In the genomic region with DNA sequence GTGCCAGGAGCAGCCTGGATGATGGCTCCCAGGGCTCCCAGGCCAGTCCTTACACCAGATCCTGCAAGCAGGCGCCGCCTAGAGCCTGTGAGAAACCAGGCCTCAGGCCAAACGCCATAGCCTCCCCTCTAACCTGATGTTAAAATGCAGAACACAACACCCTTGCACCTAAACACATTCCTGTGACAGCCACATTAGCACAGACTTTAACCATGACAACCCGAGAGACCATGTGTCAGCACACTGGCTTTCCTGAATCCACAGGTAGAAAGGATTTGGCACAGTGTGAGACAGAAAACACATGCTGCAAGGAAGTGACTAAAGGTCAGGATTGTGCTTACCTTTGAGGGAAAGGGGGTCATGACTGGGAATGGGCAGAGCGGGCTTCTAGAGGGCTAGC, we compare ENCODE assay signal across 1 cellular context.
TF ChIP-seq lines count a peak whose summit lies in the region.

No MANE protein-coding gene starts in this region.

TF ChIP-seq in liver, 16 proteins besides CTCF, POLR2A, EP300 and RAD21 (continued from another document):
- TF ChIP-seq, protein P1, sequence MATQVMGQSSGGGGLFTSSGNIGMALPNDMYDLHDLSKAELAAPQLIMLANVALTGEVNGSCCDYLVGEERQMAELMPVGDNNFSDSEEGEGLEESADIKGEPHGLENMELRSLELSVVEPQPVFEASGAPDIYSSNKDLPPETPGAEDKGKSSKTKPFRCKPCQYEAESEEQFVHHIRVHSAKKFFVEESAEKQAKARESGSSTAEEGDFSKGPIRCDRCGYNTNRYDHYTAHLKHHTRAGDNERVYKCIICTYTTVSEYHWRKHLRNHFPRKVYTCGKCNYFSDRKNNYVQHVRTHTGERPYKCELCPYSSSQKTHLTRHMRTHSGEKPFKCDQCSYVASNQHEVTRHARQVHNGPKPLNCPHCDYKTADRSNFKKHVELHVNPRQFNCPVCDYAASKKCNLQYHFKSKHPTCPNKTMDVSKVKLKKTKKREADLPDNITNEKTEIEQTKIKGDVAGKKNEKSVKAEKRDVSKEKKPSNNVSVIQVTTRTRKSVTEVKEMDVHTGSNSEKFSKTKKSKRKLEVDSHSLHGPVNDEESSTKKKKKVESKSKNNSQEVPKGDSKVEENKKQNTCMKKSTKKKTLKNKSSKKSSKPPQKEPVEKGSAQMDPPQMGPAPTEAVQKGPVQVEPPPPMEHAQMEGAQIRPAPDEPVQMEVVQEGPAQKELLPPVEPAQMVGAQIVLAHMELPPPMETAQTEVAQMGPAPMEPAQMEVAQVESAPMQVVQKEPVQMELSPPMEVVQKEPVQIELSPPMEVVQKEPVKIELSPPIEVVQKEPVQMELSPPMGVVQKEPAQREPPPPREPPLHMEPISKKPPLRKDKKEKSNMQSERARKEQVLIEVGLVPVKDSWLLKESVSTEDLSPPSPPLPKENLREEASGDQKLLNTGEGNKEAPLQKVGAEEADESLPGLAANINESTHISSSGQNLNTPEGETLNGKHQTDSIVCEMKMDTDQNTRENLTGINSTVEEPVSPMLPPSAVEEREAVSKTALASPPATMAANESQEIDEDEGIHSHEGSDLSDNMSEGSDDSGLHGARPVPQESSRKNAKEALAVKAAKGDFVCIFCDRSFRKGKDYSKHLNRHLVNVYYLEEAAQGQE (IDR thresholded peaks at IDR 0.05): peak; percentile 83
- TF ChIP-seq FOXA2 (IDR thresholded peaks at IDR 0.05) (peak; percentile 58), EGR1 (IDR thresholded peaks at IDR 0.05; ENCODE audit: low read depth in 2 of 2) (no peak), TAF1 (conservative IDR thresholded peaks at IDR 0.05) (no peak), SP1 (IDR thresholded peaks at IDR 0.05) (peak; percentile 72), HNF4A (conservative IDR thresholded peaks at IDR 0.05) (peak; percentile 78 to 87), HNF4G (IDR thresholded peaks at IDR 0.05) (no peak), JUND (IDR thresholded peaks at IDR 0.05) (peak in 1 of 2 donors; percentile 41), FOXA1 (IDR thresholded peaks at IDR 0.05) (no peak)
- TF ChIP-seq, protein P2, sequence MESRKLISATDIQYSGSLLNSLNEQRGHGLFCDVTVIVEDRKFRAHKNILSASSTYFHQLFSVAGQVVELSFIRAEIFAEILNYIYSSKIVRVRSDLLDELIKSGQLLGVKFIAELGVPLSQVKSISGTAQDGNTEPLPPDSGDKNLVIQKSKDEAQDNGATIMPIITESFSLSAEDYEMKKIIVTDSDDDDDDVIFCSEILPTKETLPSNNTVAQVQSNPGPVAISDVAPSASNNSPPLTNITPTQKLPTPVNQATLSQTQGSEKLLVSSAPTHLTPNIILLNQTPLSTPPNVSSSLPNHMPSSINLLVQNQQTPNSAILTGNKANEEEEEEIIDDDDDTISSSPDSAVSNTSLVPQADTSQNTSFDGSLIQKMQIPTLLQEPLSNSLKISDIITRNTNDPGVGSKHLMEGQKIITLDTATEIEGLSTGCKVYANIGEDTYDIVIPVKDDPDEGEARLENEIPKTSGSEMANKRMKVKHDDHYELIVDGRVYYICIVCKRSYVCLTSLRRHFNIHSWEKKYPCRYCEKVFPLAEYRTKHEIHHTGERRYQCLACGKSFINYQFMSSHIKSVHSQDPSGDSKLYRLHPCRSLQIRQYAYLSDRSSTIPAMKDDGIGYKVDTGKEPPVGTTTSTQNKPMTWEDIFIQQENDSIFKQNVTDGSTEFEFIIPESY (IDR thresholded peaks at IDR 0.05): peak; percentile 32
- TF ChIP-seq, protein P3, sequence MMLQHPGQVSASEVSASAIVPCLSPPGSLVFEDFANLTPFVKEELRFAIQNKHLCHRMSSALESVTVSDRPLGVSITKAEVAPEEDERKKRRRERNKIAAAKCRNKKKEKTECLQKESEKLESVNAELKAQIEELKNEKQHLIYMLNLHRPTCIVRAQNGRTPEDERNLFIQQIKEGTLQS (IDR thresholded peaks at IDR 0.05): peak; percentile 17
- TF ChIP-seq, protein P4, sequence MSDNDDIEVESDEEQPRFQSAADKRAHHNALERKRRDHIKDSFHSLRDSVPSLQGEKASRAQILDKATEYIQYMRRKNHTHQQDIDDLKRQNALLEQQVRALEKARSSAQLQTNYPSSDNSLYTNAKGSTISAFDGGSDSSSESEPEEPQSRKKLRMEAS (IDR thresholded peaks at IDR 0.05): peak; percentile 93
